Comparison of ENCODE assay signal across 20 cellular contexts in the genomic region with DNA sequence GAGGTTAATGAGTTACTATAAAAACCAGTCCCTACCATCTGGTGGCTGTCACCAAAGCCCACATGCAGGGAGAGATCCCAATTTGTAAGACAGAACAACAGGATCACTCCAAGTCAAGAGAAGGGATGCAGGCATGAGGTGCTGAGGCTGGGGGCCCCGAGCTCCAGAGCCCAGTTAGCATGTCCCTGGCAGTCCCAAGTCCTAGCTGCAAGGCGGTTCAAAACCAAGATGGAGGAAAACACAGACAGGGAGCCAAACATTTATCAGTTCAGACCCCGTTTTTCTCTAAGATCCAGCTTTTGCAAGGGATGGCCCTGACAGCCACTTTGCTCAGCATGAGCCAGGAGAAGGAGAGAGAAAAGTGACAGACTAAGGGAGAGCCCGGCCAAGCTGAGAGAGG.
"Had no signal": no experiment of that assay in that cellular context is flagged by ENCODE, and none has a peak within 500 bp of the region (broad histone marks: within the 10 kb centered on the region; RNA-seq: fewer than 3 reads in every experiment).

No MANE protein-coding gene starts in this region.

- H3K27ac Mint-ChIP-seq: activated naive CD4-positive, alpha-beta T cell treated with anti-CD3 and anti-CD28 coated beads, Interleukin-2, amount 50 U/mL, for 24 hours; nephron progenitor cell; T-helper 2 cell treated with Interferon-gamma antibody and Interleukin-4, amounts not matched to agents 5 μg/mL and 100 μg/mL, for 36 hours had no signal

- H3K4me3 ChIP-seq: ascending aorta, gastrocnemius medialis, left ventricle myocardium inferior, vagina had no signal

- H3K4me1 Mint-ChIP-seq: activated naive CD4-positive, alpha-beta T cell treated with anti-CD3 and anti-CD28 coated beads, Interleukin-2, amount 50 U/mL, for 24 hours; nephron progenitor cell had no signal

- DNase-seq: activated CD4-positive, alpha-beta T cell treated with anti-CD3 and anti-CD28 coated beads, Interleukin-2, amount 50 U/mL, for 48 hours; activated gamma-delta T cell; cortex of kidney; effector CD4-positive, alpha-beta T cell; gastrocnemius medialis; kidney glomerular epithelial cell; left ventricle myocardium inferior; mammary epithelial cell; midbrain; nephron progenitor cell; stimulated activated CD4-positive, alpha-beta T cell treated with anti-CD3 and anti-CD28 coated beads, Interleukin-12 subunit alpha, Interleukin-12 subunit beta, amount 100 ng/mL, for 4 hours; stimulated activated CD4-positive, alpha-beta T cell treated with anti-CD3 and anti-CD28 coated beads, Interleukin-1b, Interleukin-23, amount 100 ng/mL, for 48 hours; trophoblast cell had no signal

- H3K36me3 Mint-ChIP-seq: activated naive CD4-positive, alpha-beta T cell treated with anti-CD3 and anti-CD28 coated beads, Interleukin-2, amount 50 U/mL, for 24 hours had no signal

- H3K9me3 ChIP-seq: ascending aorta, gastrocnemius medialis, vagina had no signal

- H3K36me3 ChIP-seq: ascending aorta, gastrocnemius medialis, left ventricle myocardium inferior, vagina had no signal

- H3K27me3 Mint-ChIP-seq: activated naive CD4-positive, alpha-beta T cell treated with anti-CD3 and anti-CD28 coated beads, Interleukin-2, amount 50 U/mL, for 24 hours; central memory CD8-positive, alpha-beta T cell had no signal

- H3K27ac ChIP-seq: ascending aorta, gastrocnemius medialis, left ventricle myocardium inferior, vagina had no signal

- H3K4me3 Mint-ChIP-seq: activated naive CD4-positive, alpha-beta T cell treated with anti-CD3 and anti-CD28 coated beads, Interleukin-2, amount 50 U/mL, for 24 hours; central memory CD8-positive, alpha-beta T cell; nephron progenitor cell; T-helper 2 cell treated with Interferon-gamma antibody and Interleukin-4, amounts not matched to agents 5 μg/mL and 100 μg/mL, for 36 hours had no signal

- ATAC-seq: esophagus mucosa; gastrocnemius medialis; stimulated activated naive CD8-positive, alpha-beta T cell treated with anti-CD3 and anti-CD28 coated beads, Interleukin-15, Interleukin-2, amounts not matched to agents 100 U/mL and 50 U/mL, for 24 hours had no signal

- H3K27me3 ChIP-seq: ascending aorta, gastrocnemius medialis, vagina had no signal

- H3K9me3 Mint-ChIP-seq: activated naive CD4-positive, alpha-beta T cell treated with anti-CD3 and anti-CD28 coated beads, Interleukin-2, amount 50 U/mL, for 24 hours; central memory CD8-positive, alpha-beta T cell; T-helper 2 cell treated with Interferon-gamma antibody and Interleukin-4, amounts not matched to agents 5 μg/mL and 100 μg/mL, for 36 hours had no signal

- H3K4me1 ChIP-seq: ascending aorta had no signal
